ENCODE assay signal across 2 cellular contexts in the genomic region with DNA sequence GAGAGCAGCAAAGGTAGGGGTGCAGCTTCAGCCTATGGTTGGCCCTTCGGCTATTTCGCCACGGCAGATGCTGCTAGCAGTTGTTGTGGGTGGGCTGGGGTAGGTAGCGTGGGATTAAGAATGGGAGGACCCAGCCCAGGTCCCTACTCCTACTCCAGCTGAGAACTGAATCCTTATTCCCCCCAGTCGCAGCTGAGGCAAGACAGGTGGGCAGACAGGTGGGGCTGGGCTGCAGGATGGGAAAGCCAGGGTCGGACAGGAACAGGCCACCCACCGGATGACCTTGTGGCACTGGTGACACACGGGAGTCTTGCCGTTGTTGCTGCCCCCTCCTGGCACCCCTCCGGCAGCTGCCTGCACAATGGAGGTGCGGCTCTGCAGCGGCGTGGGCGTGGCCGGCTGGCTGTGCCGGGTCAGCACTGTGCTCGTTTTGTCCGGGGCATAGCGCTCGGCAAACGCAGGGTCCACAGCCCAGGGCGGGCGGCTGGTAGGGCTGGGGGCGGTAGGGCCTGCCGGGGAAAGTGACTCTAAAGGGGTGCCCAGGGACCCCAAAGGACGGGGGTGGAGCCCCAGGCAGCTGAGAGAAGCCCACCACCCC.
A peak's percentile ranks its signal among the peaks of the same experiment; 100 is the strongest.
TF ChIP-seq lines count a peak whose summit lies in the region.

No MANE protein-coding gene starts in this region.

TF ChIP-seq in GM23338, 12 proteins besides CTCF, POLR2A, EP300 and RAD21 (continued from another document and continues in another):
- TF ChIP-seq ZNF331 (CRISPR knock-in tag; IDR thresholded peaks at IDR 0.05; ENCODE audit: low read depth), result no peak
- TF ChIP-seq STAT1 (IDR thresholded peaks at IDR 0.05; ENCODE audit: unreplicated experiment), result no peak
- TF ChIP-seq, protein P1, sequence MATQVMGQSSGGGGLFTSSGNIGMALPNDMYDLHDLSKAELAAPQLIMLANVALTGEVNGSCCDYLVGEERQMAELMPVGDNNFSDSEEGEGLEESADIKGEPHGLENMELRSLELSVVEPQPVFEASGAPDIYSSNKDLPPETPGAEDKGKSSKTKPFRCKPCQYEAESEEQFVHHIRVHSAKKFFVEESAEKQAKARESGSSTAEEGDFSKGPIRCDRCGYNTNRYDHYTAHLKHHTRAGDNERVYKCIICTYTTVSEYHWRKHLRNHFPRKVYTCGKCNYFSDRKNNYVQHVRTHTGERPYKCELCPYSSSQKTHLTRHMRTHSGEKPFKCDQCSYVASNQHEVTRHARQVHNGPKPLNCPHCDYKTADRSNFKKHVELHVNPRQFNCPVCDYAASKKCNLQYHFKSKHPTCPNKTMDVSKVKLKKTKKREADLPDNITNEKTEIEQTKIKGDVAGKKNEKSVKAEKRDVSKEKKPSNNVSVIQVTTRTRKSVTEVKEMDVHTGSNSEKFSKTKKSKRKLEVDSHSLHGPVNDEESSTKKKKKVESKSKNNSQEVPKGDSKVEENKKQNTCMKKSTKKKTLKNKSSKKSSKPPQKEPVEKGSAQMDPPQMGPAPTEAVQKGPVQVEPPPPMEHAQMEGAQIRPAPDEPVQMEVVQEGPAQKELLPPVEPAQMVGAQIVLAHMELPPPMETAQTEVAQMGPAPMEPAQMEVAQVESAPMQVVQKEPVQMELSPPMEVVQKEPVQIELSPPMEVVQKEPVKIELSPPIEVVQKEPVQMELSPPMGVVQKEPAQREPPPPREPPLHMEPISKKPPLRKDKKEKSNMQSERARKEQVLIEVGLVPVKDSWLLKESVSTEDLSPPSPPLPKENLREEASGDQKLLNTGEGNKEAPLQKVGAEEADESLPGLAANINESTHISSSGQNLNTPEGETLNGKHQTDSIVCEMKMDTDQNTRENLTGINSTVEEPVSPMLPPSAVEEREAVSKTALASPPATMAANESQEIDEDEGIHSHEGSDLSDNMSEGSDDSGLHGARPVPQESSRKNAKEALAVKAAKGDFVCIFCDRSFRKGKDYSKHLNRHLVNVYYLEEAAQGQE (IDR thresholded peaks at IDR 0.05; ENCODE audit: unreplicated experiment), result no peak
- no peak for TF ChIP-seq ZNF114 (CRISPR knock-in tag; IDR thresholded peaks at IDR 0.05)
- TF ChIP-seq JUNB (IDR thresholded peaks at IDR 0.05; ENCODE audit: unreplicated experiment), result no peak
- TF ChIP-seq, protein P2, sequence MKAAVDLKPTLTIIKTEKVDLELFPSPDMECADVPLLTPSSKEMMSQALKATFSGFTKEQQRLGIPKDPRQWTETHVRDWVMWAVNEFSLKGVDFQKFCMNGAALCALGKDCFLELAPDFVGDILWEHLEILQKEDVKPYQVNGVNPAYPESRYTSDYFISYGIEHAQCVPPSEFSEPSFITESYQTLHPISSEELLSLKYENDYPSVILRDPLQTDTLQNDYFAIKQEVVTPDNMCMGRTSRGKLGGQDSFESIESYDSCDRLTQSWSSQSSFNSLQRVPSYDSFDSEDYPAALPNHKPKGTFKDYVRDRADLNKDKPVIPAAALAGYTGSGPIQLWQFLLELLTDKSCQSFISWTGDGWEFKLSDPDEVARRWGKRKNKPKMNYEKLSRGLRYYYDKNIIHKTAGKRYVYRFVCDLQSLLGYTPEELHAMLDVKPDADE (IDR thresholded peaks at IDR 0.05), result no peak
- TF ChIP-seq NANOG (IDR thresholded peaks at IDR 0.05; ENCODE audit: borderline replicate concordance), result no peak
- TF ChIP-seq CREB1 (CRISPR knock-in tag; IDR thresholded peaks at IDR 0.05; ENCODE audit: low read depth), result no peak
- TF ChIP-seq, protein P3, sequence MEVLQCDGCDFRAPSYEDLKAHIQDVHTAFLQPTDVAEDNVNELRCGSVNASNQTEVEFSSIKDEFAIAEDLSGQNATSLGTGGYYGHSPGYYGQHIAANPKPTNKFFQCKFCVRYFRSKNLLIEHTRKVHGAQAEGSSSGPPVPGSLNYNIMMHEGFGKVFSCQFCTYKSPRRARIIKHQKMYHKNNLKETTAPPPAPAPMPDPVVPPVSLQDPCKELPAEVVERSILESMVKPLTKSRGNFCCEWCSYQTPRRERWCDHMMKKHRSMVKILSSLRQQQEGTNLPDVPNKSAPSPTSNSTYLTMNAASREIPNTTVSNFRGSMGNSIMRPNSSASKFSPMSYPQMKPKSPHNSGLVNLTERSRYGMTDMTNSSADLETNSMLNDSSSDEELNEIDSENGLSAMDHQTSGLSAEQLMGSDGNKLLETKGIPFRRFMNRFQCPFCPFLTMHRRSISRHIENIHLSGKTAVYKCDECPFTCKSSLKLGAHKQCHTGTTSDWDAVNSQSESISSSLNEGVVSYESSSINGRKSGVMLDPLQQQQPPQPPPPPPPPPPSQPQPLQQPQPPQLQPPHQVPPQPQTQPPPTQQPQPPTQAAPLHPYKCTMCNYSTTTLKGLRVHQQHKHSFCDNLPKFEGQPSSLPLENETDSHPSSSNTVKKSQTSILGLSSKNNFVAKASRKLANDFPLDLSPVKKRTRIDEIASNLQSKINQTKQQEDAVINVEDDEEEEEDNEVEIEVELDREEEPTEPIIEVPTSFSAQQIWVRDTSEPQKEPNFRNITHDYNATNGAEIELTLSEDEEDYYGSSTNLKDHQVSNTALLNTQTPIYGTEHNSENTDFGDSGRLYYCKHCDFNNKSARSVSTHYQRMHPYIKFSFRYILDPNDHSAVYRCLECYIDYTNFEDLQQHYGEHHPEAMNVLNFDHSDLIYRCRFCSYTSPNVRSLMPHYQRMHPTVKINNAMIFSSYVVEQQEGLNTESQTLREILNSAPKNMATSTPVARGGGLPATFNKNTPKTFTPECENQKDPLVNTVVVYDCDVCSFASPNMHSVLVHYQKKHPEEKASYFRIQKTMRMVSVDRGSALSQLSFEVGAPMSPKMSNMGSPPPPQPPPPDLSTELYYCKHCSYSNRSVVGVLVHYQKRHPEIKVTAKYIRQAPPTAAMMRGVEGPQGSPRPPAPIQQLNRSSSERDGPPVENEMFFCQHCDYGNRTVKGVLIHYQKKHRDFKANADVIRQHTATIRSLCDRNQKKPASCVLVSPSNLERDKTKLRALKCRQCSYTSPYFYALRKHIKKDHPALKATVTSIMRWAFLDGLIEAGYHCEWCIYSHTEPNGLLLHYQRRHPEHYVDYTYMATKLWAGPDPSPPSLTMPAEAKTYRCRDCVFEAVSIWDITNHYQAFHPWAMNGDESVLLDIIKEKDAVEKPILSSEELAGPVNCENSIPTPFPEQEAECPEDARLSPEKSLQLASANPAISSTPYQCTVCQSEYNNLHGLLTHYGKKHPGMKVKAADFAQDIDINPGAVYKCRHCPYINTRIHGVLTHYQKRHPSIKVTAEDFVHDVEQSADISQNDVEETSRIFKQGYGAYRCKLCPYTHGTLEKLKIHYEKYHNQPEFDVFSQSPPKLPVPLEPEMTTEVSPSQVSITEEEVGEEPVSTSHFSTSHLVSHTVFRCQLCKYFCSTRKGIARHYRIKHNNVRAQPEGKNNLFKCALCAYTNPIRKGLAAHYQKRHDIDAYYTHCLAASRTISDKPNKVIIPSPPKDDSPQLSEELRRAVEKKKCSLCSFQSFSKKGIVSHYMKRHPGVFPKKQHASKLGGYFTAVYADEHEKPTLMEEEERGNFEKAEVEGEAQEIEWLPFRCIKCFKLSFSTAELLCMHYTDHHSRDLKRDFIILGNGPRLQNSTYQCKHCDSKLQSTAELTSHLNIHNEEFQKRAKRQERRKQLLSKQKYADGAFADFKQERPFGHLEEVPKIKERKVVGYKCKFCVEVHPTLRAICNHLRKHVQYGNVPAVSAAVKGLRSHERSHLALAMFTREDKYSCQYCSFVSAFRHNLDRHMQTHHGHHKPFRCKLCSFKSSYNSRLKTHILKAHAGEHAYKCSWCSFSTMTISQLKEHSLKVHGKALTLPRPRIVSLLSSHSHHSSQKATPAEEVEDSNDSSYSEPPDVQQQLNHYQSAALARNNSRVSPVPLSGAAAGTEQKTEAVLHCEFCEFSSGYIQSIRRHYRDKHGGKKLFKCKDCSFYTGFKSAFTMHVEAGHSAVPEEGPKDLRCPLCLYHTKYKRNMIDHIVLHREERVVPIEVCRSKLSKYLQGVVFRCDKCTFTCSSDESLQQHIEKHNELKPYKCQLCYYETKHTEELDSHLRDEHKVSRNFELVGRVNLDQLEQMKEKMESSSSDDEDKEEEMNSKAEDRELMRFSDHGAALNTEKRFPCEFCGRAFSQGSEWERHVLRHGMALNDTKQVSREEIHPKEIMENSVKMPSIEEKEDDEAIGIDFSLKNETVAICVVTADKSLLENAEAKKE (CRISPR knock-in tag; IDR thresholded peaks at IDR 0.05), result no peak

TF ChIP-seq in WTC11, 78 proteins besides CTCF, POLR2A, EP300 and RAD21 (continued from another document):
- TF ChIP-seq FOXK1 (CRISPR knock-in tag; IDR thresholded peaks at IDR 0.05), result no peak
- TF ChIP-seq NFYB (CRISPR knock-in tag; conservative IDR thresholded peaks at IDR 0.05; ENCODE audit: low read depth), result no peak
- TF ChIP-seq FOXP1 (CRISPR knock-in tag; IDR thresholded peaks at IDR 0.05; ENCODE audit: borderline replicate concordance), result 0 out of 2 replicates have a peak, but pooled peaks have one; percentile 11
